In genomic region chr16:88941933-88942909, GRCh38 we compare ENCODE assay signal across 8 cellular contexts. TPM values are rescaled to one million over a fixed set of nuclear protein-coding genes. Genes with fewer than 3 reads are reported as not detected.
DNase-seq lines count a peak whose midpoint lies in the region; ATAC-seq and TF ChIP-seq lines count a peak whose summit lies in the region.

No MANE protein-coding gene starts in this region.

- POLR2A ChIA-PET in WTC11 (lab: Charles Lee), result no interaction called here

- peaks cover 29% of the 10 kb centered on the region for H3K27me3 Mint-ChIP-seq in WTC11 (ENCODE audit: low read depth)
- H3K27me3 Mint-ChIP-seq in stimulated activated naive B cell treated with anti-CD40 and anti-IgM and Interleukin-4, amounts not matched to agents 10 μg/mL and 1 μg/mL and 100 μg/mL, for 72 hours, result no peaks in the 10 kb centered on the region

- DNase-seq in NCI-H1105 treated with DMSO at 0.1 percent for 48 hours (lab: John Stamatoyannopoulos, UW), result peak; percentile 6
- DNase-seq in NCI-H1105 (lab: John Stamatoyannopoulos, UW), result no peak
- peak; percentile 83 for DNase-seq in WTC11 (ENCODE audit: low spot score)
- DNase-seq in central memory CD4-positive, alpha-beta T cell, result peak; percentile 22
- peak; percentile 50 for DNase-seq in lung (ENCODE audit: low spot score)
- peak; percentile 57 for DNase-seq in stimulated activated naive B cell treated with anti-CD40 and anti-IgM and Interleukin-4, amounts not matched to agents 10 μg/mL and 1 μg/mL and 100 μg/mL, for 72 hours
- no peak for DNase-seq in ureter (ENCODE audit: low spot score)

- H3K27ac Mint-ChIP-seq in WTC11, result no peak overlapping the region
- H3K27ac Mint-ChIP-seq in stimulated activated naive B cell treated with anti-CD40 and anti-IgM and Interleukin-4, amounts not matched to agents 10 μg/mL and 1 μg/mL and 100 μg/mL, for 72 hours, result peak overlapping the region; percentile 42

- H3K4me3 Mint-ChIP-seq in WTC11, result peak overlapping the region; percentile 58
- H3K4me3 Mint-ChIP-seq in stimulated activated naive B cell treated with anti-CD40 and anti-IgM and Interleukin-4, amounts not matched to agents 10 μg/mL and 1 μg/mL and 100 μg/mL, for 72 hours, result peak overlapping the region; percentile 76 to 79

- H3K36me3 Mint-ChIP-seq in WTC11, result no peaks in the 10 kb centered on the region
- H3K36me3 Mint-ChIP-seq in stimulated activated naive B cell treated with anti-CD40 and anti-IgM and Interleukin-4, amounts not matched to agents 10 μg/mL and 1 μg/mL and 100 μg/mL, for 72 hours, result peaks cover 0 to 11% of the 10 kb centered on the region in 2 donors

- CTCF ChIA-PET in WTC11 (lab: Charles Lee), result interaction anchor here (0.6 to 1.8 kb wide), 11 partner anchors 18 to 251 kb away, joined by 3 to 13 read pairs (median 3); partner anchors contain the start of gene PIEZO1

- 26 to 42% methylated on average over 30 to 51 of the region's 51 CpGs for WGBS in lung, 2 donors

- peaks cover 0 to 5% of the 10 kb centered on the region in 2 donors for H3K9me3 ChIP-seq in lung (ENCODE audit: control insufficient read depth in 2 of 2, insufficient read depth in 1 of 2, low read length in 1 of 2)

- no peaks in the 10 kb centered on the region for H3K36me3 ChIP-seq in lung (ENCODE audit: control insufficient read depth in 2 of 2, insufficient read depth in 2 of 2, low read length in 2 of 2)

- H3K4me1 Mint-ChIP-seq in WTC11, result no peaks in the 10 kb centered on the region
- H3K4me1 Mint-ChIP-seq in stimulated activated naive B cell treated with anti-CD40 and anti-IgM and Interleukin-4, amounts not matched to agents 10 μg/mL and 1 μg/mL and 100 μg/mL, for 72 hours, result peaks cover 35 to 58% of the 10 kb centered on the region in 2 donors

- H3K9me3 Mint-ChIP-seq in WTC11, result no peaks in the 10 kb centered on the region
- H3K9me3 Mint-ChIP-seq in stimulated activated naive B cell treated with anti-CD40 and anti-IgM and Interleukin-4, amounts not matched to agents 10 μg/mL and 1 μg/mL and 100 μg/mL, for 72 hours, result no peaks in the 10 kb centered on the region

- TF ChIP-seq CTCF in WTC11 (IDR thresholded peaks at IDR 0.05), result peak; percentile 83
- TF ChIP-seq CTCF in lung (IDR thresholded peaks at IDR 0.05; ENCODE audit: control extremely low read depth, extremely low read depth), result peak; percentile 55

- no peak overlapping the region for H3K27ac ChIP-seq in lung (ENCODE audit: low read depth in 1 of 2, low read length in 1 of 2)

- H3K4me3 ChIP-seq in lung, result no peak overlapping the region

- peaks cover 0 to 10% of the 10 kb centered on the region in 2 donors for H3K4me1 ChIP-seq in lung (ENCODE audit: control insufficient read depth in 2 of 2, insufficient read depth in 2 of 2, low read length in 2 of 2)

- H3K27me3 ChIP-seq in lung (ENCODE audit: control insufficient read depth, insufficient read depth), result no peaks in the 10 kb centered on the region

- ATAC-seq in HG03280 (IDR thresholded peaks at IDR 0.05; ENCODE audit: unreplicated experiment), result peak; percentile 55
- ATAC-seq in WTC11, result peak; percentile 82
- ATAC-seq in lung (ENCODE audit: insufficient read depth, low FRiP score), result no peak
- ATAC-seq in stimulated activated naive B cell treated with anti-CD40 and anti-IgM and Interleukin-4, amounts not matched to agents 10 μg/mL and 1 μg/mL and 100 μg/mL, for 72 hours (replicated peaks), result peak; percentile 71 to 77

TF ChIP-seq in WTC11, 78 proteins besides CTCF, POLR2A, EP300 and RAD21:
- 0 out of 2 replicates have a peak, but pooled peaks have one; percentile 29 for TF ChIP-seq HMGXB4 (CRISPR knock-in tag; IDR thresholded peaks at IDR 0.05)
- TF ChIP-seq, protein P1, sequence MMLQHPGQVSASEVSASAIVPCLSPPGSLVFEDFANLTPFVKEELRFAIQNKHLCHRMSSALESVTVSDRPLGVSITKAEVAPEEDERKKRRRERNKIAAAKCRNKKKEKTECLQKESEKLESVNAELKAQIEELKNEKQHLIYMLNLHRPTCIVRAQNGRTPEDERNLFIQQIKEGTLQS (CRISPR knock-in tag; conservative IDR thresholded peaks at IDR 0.05), result no peak
TF ChIP-seq in WTC11: peak in this region for 1.

RNA-seq across cellular contexts. Expression of gene CBFA2T3, which starts 34.8 kb away (rescaled TPM):
- total RNA-seq in WTC11 (2021) (1.9 to 2.8 TPM (median 2.6 TPM) in 3 replicates), lung (10 to 100 TPM in 1 of 2 donors, 1 to 10 TPM in 1; 4.7 to 11.8 TPM), ureter (11.2 TPM)
- 1 to 10 TPM; 6.2 to 7.0 TPM for polyA plus RNA-seq in lung

Comparison
In these comparisons a context has a peak if more than half of its experiments do, and no peak if none do; other contexts are left out.
1. DNase-seq: peak in NCI-H1105 treated with DMSO at 0.1 percent for 48 hours (single experiment), WTC11 (single experiment), central memory CD4-positive, alpha-beta T cell (single experiment), lung (single experiment) and stimulated activated naive B cell treated with anti-CD40 and anti-IgM and Interleukin-4, amounts not matched to agents 10 μg/mL and 1 μg/mL and 100 μg/mL, for 72 hours (single experiment); none in NCI-H1105 (single experiment) and ureter (single experiment).